12 cellular contexts compared by ENCODE assay signal in genomic region chr22:42520663-42521546, GRCh38. TPM values are rescaled to one million over a fixed set of nuclear protein-coding genes. Genes with fewer than 3 reads are reported as not detected.
A peak's percentile ranks its signal among the peaks of the same experiment; 100 is the strongest.
DNase-seq lines count a peak whose midpoint lies in the region; ATAC-seq and TF ChIP-seq lines count a peak whose summit lies in the region.
"Had no signal": no experiment of that assay in that cellular context is flagged by ENCODE, and none has a peak within 500 bp of the region (broad histone marks: within the 10 kb centered on the region; RNA-seq: fewer than 3 reads in every experiment).

No MANE protein-coding gene starts in this region.

- H3K27me3 Mint-ChIP-seq in CD4-positive, alpha-beta memory T cell, result no peaks in the 10 kb centered on the region
- no peaks in the 10 kb centered on the region for H3K27me3 Mint-ChIP-seq in effector memory CD8-positive, alpha-beta T cell
- no peaks in the 10 kb centered on the region for H3K27me3 Mint-ChIP-seq in neural crest cell (ENCODE audit: low read depth)
- H3K27me3 Mint-ChIP-seq: stimulated activated naive CD8-positive, alpha-beta T cell treated with anti-CD3 and anti-CD28 coated beads, Interleukin-15, amount 100 ng/mL, for 72 hours had no signal

- no peak overlapping the region for H3K27ac ChIP-seq in CD4-positive, alpha-beta memory T cell (ENCODE audit: low read depth, low read length)
- H3K27ac ChIP-seq: KMS-11 had no signal

- H3K9me3 Mint-ChIP-seq in CD4-positive, alpha-beta memory T cell, result no peaks in the 10 kb centered on the region
- no peaks in the 10 kb centered on the region for H3K9me3 Mint-ChIP-seq in effector memory CD8-positive, alpha-beta T cell
- no peaks in the 10 kb centered on the region for H3K9me3 Mint-ChIP-seq in neural crest cell
- H3K9me3 Mint-ChIP-seq: stimulated activated naive CD8-positive, alpha-beta T cell treated with anti-CD3 and anti-CD28 coated beads, Interleukin-15, amount 100 ng/mL, for 72 hours had no signal

- peaks cover 0 to 9% of the 10 kb centered on the region in 2 donors for H3K36me3 Mint-ChIP-seq in CD4-positive, alpha-beta memory T cell
- H3K36me3 Mint-ChIP-seq in effector memory CD8-positive, alpha-beta T cell (ENCODE audit: insufficient read depth), result peaks cover 23% of the 10 kb centered on the region
- H3K36me3 Mint-ChIP-seq in neural crest cell (ENCODE audit: low read depth), result no peaks in the 10 kb centered on the region

- H3K27ac Mint-ChIP-seq in CD4-positive, alpha-beta memory T cell, result peak overlapping the region; percentile 67 to 93 (median 81)
- H3K27ac Mint-ChIP-seq in effector memory CD8-positive, alpha-beta T cell, result peak overlapping the region in 1 of 2 donors; percentile 96
- no peak overlapping the region for H3K27ac Mint-ChIP-seq in neural crest cell (ENCODE audit: unreplicated experiment)

- DNase-seq in CD4-positive, alpha-beta memory T cell, result no peak
- DNase-seq in effector memory CD8-positive, alpha-beta T cell, result no peak
- no peak for DNase-seq in neural crest cell (ENCODE audit: low read depth, low spot score)
- DNase-seq in NCI-H510A (lab: John Stamatoyannopoulos, UW), result no peak
- no peak for DNase-seq in COLO668 (lab: John Stamatoyannopoulos, UW; ENCODE audit: unreplicated experiment)
- no peak for DNase-seq in globus pallidus (ENCODE audit: low spot score)
- DNase-seq: left ventricle myocardium inferior; psoas muscle; stimulated activated naive CD8-positive, alpha-beta T cell treated with anti-CD3 and anti-CD28 coated beads, Interleukin-15, amount 100 ng/mL, for 72 hours had no signal

- H3K4me3 ChIP-seq in CD4-positive, alpha-beta memory T cell (ENCODE audit: low read length in 2 of 2), result no peak overlapping the region

- TF ChIP-seq RAD21 in Ishikawa (IDR thresholded peaks at IDR 0.05; ENCODE audit: low read depth), result no peak

- POLR2A ChIA-PET in CD4-positive, alpha-beta memory T cell (lab: Charles Lee; ENCODE audit: partially characterized antibody), result interaction anchor here (0.9 to 1.1 kb wide), 2 partner anchors 16 to 94 kb away, joined by 3 read pairs; partner anchors contain the start of gene POLDIP3

- TF ChIP-seq EP300 in Ishikawa (IDR thresholded peaks at IDR 0.05; ENCODE audit: borderline replicate concordance), result no peak

- H3K36me3 ChIP-seq in CD4-positive, alpha-beta memory T cell (ENCODE audit: insufficient read depth, low read length), result peaks cover 3% of the 10 kb centered on the region

- intact Hi-C loops in CD4-positive, alpha-beta memory T cell (cut with micrococcal nuclease), result no loop called here

- peaks cover 11% of the 10 kb centered on the region for H3K4me1 ChIP-seq in CD4-positive, alpha-beta memory T cell (ENCODE audit: insufficient read depth, low read length)
- H3K4me1 ChIP-seq: psoas muscle had no signal

- no peak for ATAC-seq in effector memory CD8-positive, alpha-beta T cell (replicated peaks)
- ATAC-seq in activated CD4-positive, CD25-positive, alpha-beta regulatory T cell treated with anti-CD3 and anti-CD28 coated beads, Interleukin-2, amount 50 U/mL, for 24 hours, result no peak

- CTCF ChIA-PET in CD4-positive, alpha-beta memory T cell (lab: Charles Lee; ENCODE audit: partially characterized antibody), result interaction anchor here (0.6 kb wide), 1 partner anchor 351 kb away, joined by 3 read pairs; no protein-coding TSS in a partner anchor

- no peaks in the 10 kb centered on the region for H3K9me3 ChIP-seq in CD4-positive, alpha-beta memory T cell (ENCODE audit: control insufficient read depth in 1 of 2, low read length in 2 of 2)
- H3K9me3 ChIP-seq: left ventricle myocardium inferior, psoas muscle had no signal

- no peaks in the 10 kb centered on the region for H3K27me3 ChIP-seq in CD4-positive, alpha-beta memory T cell (ENCODE audit: insufficient read depth, low read length)

- peak overlapping the region in 7 of 8 donors; percentile 11 to 98 (median 60) for H3K4me3 Mint-ChIP-seq in CD4-positive, alpha-beta memory T cell
- peak overlapping the region; percentile 95 to 98 for H3K4me3 Mint-ChIP-seq in effector memory CD8-positive, alpha-beta T cell
- peak overlapping the region; percentile 91 for H3K4me3 Mint-ChIP-seq in neural crest cell

- TF ChIP-seq CTCF in neural crest cell (conservative IDR thresholded peaks at IDR 0.05), result no peak

- H3K4me1 Mint-ChIP-seq in CD4-positive, alpha-beta memory T cell, result peaks cover 7 to 21% (median 14%) of the 10 kb centered on the region in 4 donors
- peaks cover 13 to 15% of the 10 kb centered on the region in 2 donors for H3K4me1 Mint-ChIP-seq in effector memory CD8-positive, alpha-beta T cell (ENCODE audit: low read depth in 2 of 2)
- H3K4me1 Mint-ChIP-seq in neural crest cell, result peaks cover 15% of the 10 kb centered on the region

TF ChIP-seq in Ishikawa, 13 proteins besides CTCF, POLR2A, EP300 and RAD21:
- TF ChIP-seq YY1 (IDR thresholded peaks at IDR 0.05; ENCODE audit: low read depth) (no peak), TEAD4 (IDR thresholded peaks at IDR 0.05) (0 out of 2 replicates have a peak, but pooled peaks have one; percentile 2), EGR1 (IDR thresholded peaks at IDR 0.05) (no peak), ZBTB7A (IDR thresholded peaks at IDR 0.05; ENCODE audit: low read depth) (no peak)

RNA-seq across cellular contexts. Expression of gene RRP7A, which starts 1.3 kb away (rescaled TPM):
- total RNA-seq in CD4-positive, alpha-beta memory T cell, result 100 to 1,000 TPM in 1 of 2 experiments, 10 to 100 TPM in 1; 98.1 to 104 TPM
- polyA plus RNA-seq in CD4-positive, alpha-beta memory T cell, result 10 to 100 TPM; 56.9 to 57.6 TPM
- total RNA-seq in neural crest cell, result 78.0 and 78.2 TPM in 2 replicates

RNA-seq across cellular contexts. Expression of gene SERHL2, which starts 32.9 kb away (rescaled TPM):
- total RNA-seq in CD4-positive, alpha-beta memory T cell, result under 1 TPM; 0.36 to 0.81 TPM
- polyA plus RNA-seq in CD4-positive, alpha-beta memory T cell, result under 1 TPM in 1 of 2 donors, not detected in 1; 0.26 TPM
- 0.36 and 0.63 TPM in 2 replicates for total RNA-seq in neural crest cell
